15 cellular contexts compared by ENCODE assay signal in genomic region chr3:14761121-14761672, GRCh38. TPM values are rescaled to one million over a fixed set of nuclear protein-coding genes. Genes with fewer than 3 reads are reported as not detected.
DNase-seq lines count a peak whose midpoint lies in the region; ATAC-seq and TF ChIP-seq lines count a peak whose summit lies in the region.
"Had no signal": no experiment of that assay in that cellular context is flagged by ENCODE, and none has a peak within 500 bp of the region (broad histone marks: within the 10 kb centered on the region; RNA-seq: fewer than 3 reads in every experiment).

No MANE protein-coding gene starts in this region.

- H3K4me1 Mint-ChIP-seq in activated naive CD4-positive, alpha-beta T cell treated with anti-CD3 and anti-CD28 coated beads, Interleukin-2, amount 10 ng/mL, durations not matched to agents 7 days and 5 days: peaks cover 10% of the 10 kb centered on the region
- H3K4me1 Mint-ChIP-seq in stimulated activated naive B cell treated with anti-CD40 and anti-IgM and Interleukin-4, amounts not matched to agents 10 μg/mL and 1 μg/mL and 100 μg/mL, for 72 hours: peaks cover 3 to 6% of the 10 kb centered on the region in 2 donors
- H3K4me1 Mint-ChIP-seq: immature natural killer cell had no signal

- no peaks in the 10 kb centered on the region for H3K27me3 ChIP-seq in PC-3 (ENCODE audit: low read length)

- H3K36me3 ChIP-seq in PC-3 (ENCODE audit: low read depth, low read length): no peaks in the 10 kb centered on the region

- BruUV-seq in PC-3 (replicated peaks; lab: Mats Ljungman, UMichigan): no TSS peak

- no peaks in the 10 kb centered on the region for H3F3A ChIP-seq in PC-3 (ENCODE audit: low read length, unreplicated experiment)

- H3K4me3 ChIP-seq in PC-3 (ENCODE audit: low read length): no peak overlapping the region
- no peak overlapping the region for H3K4me3 ChIP-seq in epithelial cell of proximal tubule (ENCODE audit: low read depth, low read length)
- H3K4me3 ChIP-seq: skin epidermis had no signal

- no peak overlapping the region for H3K27ac ChIP-seq in PC-3 (ENCODE audit: low read length)
- H3K27ac ChIP-seq: skin epidermis had no signal

- 0 out of 2 replicates have a peak overlapping the region, but pooled peaks have one; percentile 30 for H2AFZ ChIP-seq in PC-3 (ENCODE audit: low read length)

- no peaks in the 10 kb centered on the region for H3K9me3 ChIP-seq in PC-3 (ENCODE audit: low read length)

- H3K27me3 Mint-ChIP-seq in activated naive CD4-positive, alpha-beta T cell treated with anti-CD3 and anti-CD28 coated beads, Interleukin-2, amount 10 ng/mL, durations not matched to agents 7 days and 5 days: peaks cover 12% of the 10 kb centered on the region
- H3K27me3 Mint-ChIP-seq in stimulated activated naive B cell treated with anti-CD40 and anti-IgM and Interleukin-4, amounts not matched to agents 10 μg/mL and 1 μg/mL and 100 μg/mL, for 72 hours: peaks cover 11 to 32% of the 10 kb centered on the region in 2 donors

- no peaks in the 10 kb centered on the region for H3K9me2 ChIP-seq in PC-3 (replicated peaks; ENCODE audit: low read length)

- ATAC-seq in activated naive CD4-positive, alpha-beta T cell treated with anti-CD3 and anti-CD28 coated beads, Interleukin-2, amount 50 U/mL, for 72 hours: no peak
- ATAC-seq in PC-3 (no peak), HG03439 (IDR thresholded peaks at IDR 0.05; ENCODE audit: unreplicated experiment) (no peak)
- peak; percentile 12 to 29 for ATAC-seq in stimulated activated naive B cell treated with anti-CD40 and anti-IgM and Interleukin-4, amounts not matched to agents 10 μg/mL and 1 μg/mL and 100 μg/mL, for 72 hours (replicated peaks)

- intact Hi-C loops in PC-3 (cut with micrococcal nuclease): no loop called here

- no peak overlapping the region for H3K4me2 ChIP-seq in PC-3 (ENCODE audit: low read length)

- no peaks in the 10 kb centered on the region for H3K4me1 ChIP-seq in PC-3 (ENCODE audit: insufficient read depth, low read length)

- POLR2A ChIA-PET in PC-3 (lab: Charles Lee; ENCODE audit: unreplicated experiment): no interaction called here

- no peaks in the 10 kb centered on the region for H3K79me2 ChIP-seq in PC-3 (ENCODE audit: low read length)

- H3K9me3 Mint-ChIP-seq in activated naive CD4-positive, alpha-beta T cell treated with anti-CD3 and anti-CD28 coated beads, Interleukin-2, amount 10 ng/mL, durations not matched to agents 7 days and 5 days: no peaks in the 10 kb centered on the region
- no peaks in the 10 kb centered on the region for H3K9me3 Mint-ChIP-seq in activated naive CD4-positive, alpha-beta T cell treated with anti-CD3 and anti-CD28 coated beads, Interleukin-2, amount 50 U/mL, for 72 hours
- H3K9me3 Mint-ChIP-seq in stimulated activated naive B cell treated with anti-CD40 and anti-IgM and Interleukin-4, amounts not matched to agents 10 μg/mL and 1 μg/mL and 100 μg/mL, for 72 hours: peaks cover 0 to 5% of the 10 kb centered on the region in 2 donors
- H3K9me3 Mint-ChIP-seq: immature natural killer cell had no signal

- H3K4me3 Mint-ChIP-seq in activated naive CD4-positive, alpha-beta T cell treated with anti-CD3 and anti-CD28 coated beads, Interleukin-2, amount 10 ng/mL, durations not matched to agents 7 days and 5 days: no peak overlapping the region
- H3K4me3 Mint-ChIP-seq in stimulated activated naive B cell treated with anti-CD40 and anti-IgM and Interleukin-4, amounts not matched to agents 10 μg/mL and 1 μg/mL and 100 μg/mL, for 72 hours: no peak overlapping the region

- no peak; the same call in 1 of the 2 replicates for TF ChIP-seq CTCF in PC-3 (conservative IDR thresholded peaks at IDR 0.05; ENCODE audit: low read depth, low read length)
- TF ChIP-seq CTCF in epithelial cell of proximal tubule (conservative IDR thresholded peaks at IDR 0.05; ENCODE audit: low read depth, low read length): peak; percentile 18

- H3K9ac ChIP-seq in PC-3 (ENCODE audit: low read length): no peak overlapping the region

- no peaks in the 10 kb centered on the region for H4K20me1 ChIP-seq in PC-3 (ENCODE audit: low read length)

- H3K36me3 Mint-ChIP-seq in activated naive CD4-positive, alpha-beta T cell treated with anti-CD3 and anti-CD28 coated beads, Interleukin-2, amount 10 ng/mL, durations not matched to agents 7 days and 5 days: peaks cover 3% of the 10 kb centered on the region
- peaks cover 0 to 6% of the 10 kb centered on the region in 2 donors for H3K36me3 Mint-ChIP-seq in activated naive CD4-positive, alpha-beta T cell treated with anti-CD3 and anti-CD28 coated beads, Interleukin-2, amount 50 U/mL, for 72 hours
- H3K36me3 Mint-ChIP-seq in stimulated activated naive B cell treated with anti-CD40 and anti-IgM and Interleukin-4, amounts not matched to agents 10 μg/mL and 1 μg/mL and 100 μg/mL, for 72 hours: no peaks in the 10 kb centered on the region
- H3K36me3 Mint-ChIP-seq: immature natural killer cell had no signal

- H3K27ac Mint-ChIP-seq in activated naive CD4-positive, alpha-beta T cell treated with anti-CD3 and anti-CD28 coated beads, Interleukin-2, amount 10 ng/mL, durations not matched to agents 7 days and 5 days: peak overlapping the region; percentile 22
- peak overlapping the region in 1 of 2 donors; percentile 15 for H3K27ac Mint-ChIP-seq in activated naive CD4-positive, alpha-beta T cell treated with anti-CD3 and anti-CD28 coated beads, Interleukin-2, amount 50 U/mL, for 72 hours
- no peak overlapping the region for H3K27ac Mint-ChIP-seq in stimulated activated naive B cell treated with anti-CD40 and anti-IgM and Interleukin-4, amounts not matched to agents 10 μg/mL and 1 μg/mL and 100 μg/mL, for 72 hours

- CTCF ChIA-PET in activated naive CD4-positive, alpha-beta T cell treated with anti-CD3 and anti-CD28 coated beads, Interleukin-2, amount 10 ng/mL, durations not matched to agents 7 days and 5 days (lab: Charles Lee): no interaction called here
- CTCF ChIA-PET in PC-3 (lab: Charles Lee): no interaction called here

- DNase-seq in activated naive CD4-positive, alpha-beta T cell treated with anti-CD3 and anti-CD28 coated beads, Interleukin-2, amount 10 ng/mL, durations not matched to agents 7 days and 5 days: no peak
- DNase-seq in activated naive CD4-positive, alpha-beta T cell treated with anti-CD3 and anti-CD28 coated beads, Interleukin-2, amount 50 U/mL, for 72 hours (ENCODE audit: low spot score in 2 of 2): no peak
- DNase-seq in PC-3: no peak
- no peak for DNase-seq in epithelial cell of proximal tubule (ENCODE audit: low read depth)
- DNase-seq in stimulated activated naive B cell treated with anti-CD40 and anti-IgM and Interleukin-4, amounts not matched to agents 10 μg/mL and 1 μg/mL and 100 μg/mL, for 72 hours: no peak
- no peak for DNase-seq in EL
- no peak for DNase-seq in NCI-H526 (lab: John Stamatoyannopoulos, UW)
- DNase-seq: activated naive CD4-positive, alpha-beta T cell; immature natural killer cell; mesenchymal stem cell; NCI-H2081 treated with DMSO at 0.1 percent for 48 hours; occipital lobe had no signal

RNA-seq across cellular contexts. Expression of gene FGD5, which starts 57.6 kb away (rescaled TPM):
- total RNA-seq in activated naive CD4-positive, alpha-beta T cell treated with anti-CD3 and anti-CD28 coated beads, Interleukin-2, amount 50 U/mL, for 72 hours: not detected
- total RNA-seq in PC-3 (2014; rRNA removed): not detected in 2 replicates
- total RNA-seq in epithelial cell of proximal tubule: 0.06 TPM in 1 of 2 replicates, not detected in the other
- total RNA-seq: HT-29 had no signal

Comparison
In these comparisons a context has a peak if more than half of its experiments do, and no peak if none do; other contexts are left out.
1. ATAC-seq: peak in stimulated activated naive B cell treated with anti-CD40 and anti-IgM and Interleukin-4, amounts not matched to agents 10 μg/mL and 1 μg/mL and 100 μg/mL, for 72 hours (2 of 2); none in activated naive CD4-positive, alpha-beta T cell treated with anti-CD3 and anti-CD28 coated beads, Interleukin-2, amount 50 U/mL, for 72 hours (0 of 2), PC-3 (single experiment) and HG03439 (single experiment).